Comparison of ENCODE assay signal across 8 cellular contexts in genomic region chr2:165563468-165564225, GRCh38.
DNase-seq lines count a peak whose midpoint lies in the region; ATAC-seq, FAIRE-seq and TF ChIP-seq lines count a peak whose summit lies in the region.

No MANE protein-coding gene starts in this region.

- H3K27me3 Mint-ChIP-seq in chondrocyte (ENCODE audit: low read depth) = no peaks in the 10 kb centered on the region

- H3K27ac ChIP-seq in A549 = no peak overlapping the region

- H3K4me1 Mint-ChIP-seq in chondrocyte (ENCODE audit: low read depth) = no peaks in the 10 kb centered on the region

- no peak for FAIRE-seq in A549 (lab: Jason Lieb, UNC)

- no peak overlapping the region for H3K4me3 Mint-ChIP-seq in chondrocyte (ENCODE audit: unreplicated experiment)

- H3K27ac Mint-ChIP-seq in chondrocyte (ENCODE audit: unreplicated experiment) = no peak overlapping the region

- no peaks in the 10 kb centered on the region for H3K9me3 Mint-ChIP-seq in chondrocyte (ENCODE audit: low read depth)

- H3K4me3 ChIP-seq in A549 = no peak overlapping the region
- H3K4me3 ChIP-seq in GM12865 (ENCODE audit: low read depth, low read length) = no peak overlapping the region
- no peak overlapping the region for H3K4me3 ChIP-seq in NB4 (ENCODE audit: low read depth, low read length)

- no peak for TF ChIP-seq EP300 in A549 (IDR thresholded peaks at IDR 0.05)

- CTCF ChIA-PET in A549 (lab: Yijun Ruan, JAX) = interaction anchor here (0.7 to 0.9 kb wide), 2 partner anchors 13 to 161 kb away, joined by 3 read pairs; no protein-coding TSS in a partner anchor

- no peak for TF ChIP-seq POLR2A in A549 (IDR thresholded peaks at IDR 0.05; ENCODE audit: low read length)
- TF ChIP-seq POLR2A in NB4 (IDR thresholded peaks at IDR 0.05; ENCODE audit: extremely low read depth, insufficient read length) = no peak

- no peaks in the 10 kb centered on the region for H3K36me3 Mint-ChIP-seq in chondrocyte (ENCODE audit: low read depth)

- H3K4me1 ChIP-seq in A549 = no peaks in the 10 kb centered on the region

- peak in 1 of 2 experiments; percentile 24; a peak in 1 of 5 replicates for TF ChIP-seq RAD21 in A549 (conservative IDR thresholded peaks at IDR 0.05 in 1 of 2, IDR thresholded peaks at IDR 0.05 in 1 of 2)

- POLR2A ChIA-PET in A549 (lab: Yijun Ruan, JAX) = no interaction called here

- ATAC-seq in A549 = peak in 1 of 2 experiments; percentile 65; a peak in 2 of 6 replicates

- 53% methylated on average over 6 of the region's 6 CpGs for WGBS in A549 (ENCODE audit: missing lambda C conversion rate)

- TF ChIP-seq CTCF in A549 (IDR thresholded peaks at IDR 0.05) (peak; percentile 28; the same call in 2 of the 3 replicates), GM12865 (IDR thresholded peaks at IDR 0.05; ENCODE audit: insufficient read depth, low read depth, low read length, missing control alignments) (peak; percentile 12), NB4 (IDR thresholded peaks at IDR 0.05; ENCODE audit: low read depth, low read length) (peak; percentile 24), chondrocyte (IDR thresholded peaks at IDR 0.05) (peak; percentile 42)

- DNase-seq in A549 (ENCODE audit: low read depth in 1 of 2, low spot score in 1 of 2) (peak in 1 of 2 experiments; percentile 12), GM12865 (ENCODE audit: low read depth) (peak; percentile 12), NB4 (ENCODE audit: low read depth) (peak; percentile 25), chondrocyte (ENCODE audit: low spot score) (no peak), NCI-H128 (lab: John Stamatoyannopoulos, UW; ENCODE audit: unreplicated experiment) (no peak), dedifferentiated amniotic fluid mesenchymal stem cell (ENCODE audit: extremely low spot score) (no peak), HCEC 1CT (no peak), germinal center (ENCODE audit: low spot score) (no peak)

- no peak overlapping the region for H3K4me2 ChIP-seq in A549

- no peaks in the 10 kb centered on the region for H3K9me3 ChIP-seq in A549

TF ChIP-seq in A549, 52 proteins besides CTCF, POLR2A, EP300 and RAD21:
- TF ChIP-seq, protein P1, sequence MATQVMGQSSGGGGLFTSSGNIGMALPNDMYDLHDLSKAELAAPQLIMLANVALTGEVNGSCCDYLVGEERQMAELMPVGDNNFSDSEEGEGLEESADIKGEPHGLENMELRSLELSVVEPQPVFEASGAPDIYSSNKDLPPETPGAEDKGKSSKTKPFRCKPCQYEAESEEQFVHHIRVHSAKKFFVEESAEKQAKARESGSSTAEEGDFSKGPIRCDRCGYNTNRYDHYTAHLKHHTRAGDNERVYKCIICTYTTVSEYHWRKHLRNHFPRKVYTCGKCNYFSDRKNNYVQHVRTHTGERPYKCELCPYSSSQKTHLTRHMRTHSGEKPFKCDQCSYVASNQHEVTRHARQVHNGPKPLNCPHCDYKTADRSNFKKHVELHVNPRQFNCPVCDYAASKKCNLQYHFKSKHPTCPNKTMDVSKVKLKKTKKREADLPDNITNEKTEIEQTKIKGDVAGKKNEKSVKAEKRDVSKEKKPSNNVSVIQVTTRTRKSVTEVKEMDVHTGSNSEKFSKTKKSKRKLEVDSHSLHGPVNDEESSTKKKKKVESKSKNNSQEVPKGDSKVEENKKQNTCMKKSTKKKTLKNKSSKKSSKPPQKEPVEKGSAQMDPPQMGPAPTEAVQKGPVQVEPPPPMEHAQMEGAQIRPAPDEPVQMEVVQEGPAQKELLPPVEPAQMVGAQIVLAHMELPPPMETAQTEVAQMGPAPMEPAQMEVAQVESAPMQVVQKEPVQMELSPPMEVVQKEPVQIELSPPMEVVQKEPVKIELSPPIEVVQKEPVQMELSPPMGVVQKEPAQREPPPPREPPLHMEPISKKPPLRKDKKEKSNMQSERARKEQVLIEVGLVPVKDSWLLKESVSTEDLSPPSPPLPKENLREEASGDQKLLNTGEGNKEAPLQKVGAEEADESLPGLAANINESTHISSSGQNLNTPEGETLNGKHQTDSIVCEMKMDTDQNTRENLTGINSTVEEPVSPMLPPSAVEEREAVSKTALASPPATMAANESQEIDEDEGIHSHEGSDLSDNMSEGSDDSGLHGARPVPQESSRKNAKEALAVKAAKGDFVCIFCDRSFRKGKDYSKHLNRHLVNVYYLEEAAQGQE (IDR thresholded peaks at IDR 0.05) = peak; percentile 55; the same call in 1 of the 2 replicates
- TF ChIP-seq HES2 (IDR thresholded peaks at IDR 0.05) (no peak), MAZ (IDR thresholded peaks at IDR 0.05; ENCODE audit: borderline replicate concordance, low read depth, low read length) (no peak), EHF (CRISPR knock-in tag; IDR thresholded peaks at IDR 0.05) (no peak), HOXB5 (CRISPR knock-in tag; IDR thresholded peaks at IDR 0.05) (no peak), NFE2L2 (conservative IDR thresholded peaks at IDR 0.05; ENCODE audit: low read length) (no peak), EHMT2 (IDR thresholded peaks at IDR 0.05; ENCODE audit: low read depth) (no peak), RARB (CRISPR knock-in tag; IDR thresholded peaks at IDR 0.05) (no peak)

Comparison
In these comparisons a context has a peak if more than half of its experiments do, and no peak if none do; other contexts are left out.
1. DNase-seq: peak in GM12865 (single experiment) and NB4 (single experiment); none in chondrocyte (single experiment), NCI-H128 (single experiment), dedifferentiated amniotic fluid mesenchymal stem cell (single experiment), HCEC 1CT (single experiment) and germinal center (single experiment).
2. Peak in every context shown above with its lines, with median percentiles within 50 percentile points of each other: CTCF ChIP-seq.